In genomic region chr12:120643574-120643973, GRCh38 we compare ENCODE assay signal across 12 cellular contexts. TPM values are rescaled to one million over a fixed set of nuclear protein-coding genes. Genes with fewer than 3 reads are reported as not detected.
"Had no signal": no experiment of that assay in that cellular context is flagged by ENCODE, and none has a peak within 500 bp of the region (broad histone marks: within the 10 kb centered on the region; RNA-seq: fewer than 3 reads in every experiment).

No MANE protein-coding gene starts in this region.

- DNase-seq: GM23248, GOT3, H7, H9, HCEC 1CT, HFFc6 had no signal

- H3K9me3 ChIP-seq: HAP-1 had no signal

- ATAC-seq: GM23338, HCT116 had no signal

- H3K9ac ChIP-seq: GM23248 had no signal

- H3K9me3 Mint-ChIP-seq: GM23338, H9, HFFc6 had no signal

- H3K27ac ChIP-seq: GM23248 had no signal

- H3K4me3 ChIP-seq: GM23248, GM23338, HAP-1 had no signal

- H3K36me3 ChIP-seq: HAP-1 had no signal

- H2AFZ ChIP-seq: GM23248, GM23338 had no signal

- H3K4me3 Mint-ChIP-seq: GM23338, H9, HFFc6 had no signal

- FAIRE-seq: H1, H54 had no signal

- H3K27ac Mint-ChIP-seq: GM23338, H9, HFFc6 had no signal

- H3K4me2 ChIP-seq: GM23338 had no signal

RNA-seq across cellular contexts. Expression of gene CABP1, which starts 3.1 kb away (rescaled TPM):
- total RNA-seq: GM23248, H4 had no signal
- polyA plus RNA-seq: GM23248 had no signal
